2 cellular contexts compared by ENCODE assay signal in the genomic region with DNA sequence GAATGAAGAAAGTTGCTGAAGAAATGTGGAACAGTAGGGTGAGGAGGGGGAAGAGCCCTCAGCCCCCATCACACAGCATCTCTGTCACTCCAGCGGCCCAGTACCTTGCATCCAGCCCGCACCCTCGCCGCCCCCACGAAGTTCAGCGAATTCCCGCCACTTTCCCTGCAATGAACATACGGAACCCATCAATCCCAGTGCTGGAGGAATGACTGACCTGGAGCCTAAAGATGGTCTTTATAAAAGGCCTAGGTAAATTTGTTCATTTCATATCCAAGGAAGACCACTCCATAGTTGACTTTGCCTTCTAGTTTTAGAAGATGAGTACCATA.
TF ChIP-seq lines count a peak whose summit lies in the region.

No MANE protein-coding gene starts in this region.

TF ChIP-seq in SK-N-SH, 30 proteins besides CTCF, POLR2A, EP300 and RAD21 (continued from another document):
- TF ChIP-seq, protein P1, sequence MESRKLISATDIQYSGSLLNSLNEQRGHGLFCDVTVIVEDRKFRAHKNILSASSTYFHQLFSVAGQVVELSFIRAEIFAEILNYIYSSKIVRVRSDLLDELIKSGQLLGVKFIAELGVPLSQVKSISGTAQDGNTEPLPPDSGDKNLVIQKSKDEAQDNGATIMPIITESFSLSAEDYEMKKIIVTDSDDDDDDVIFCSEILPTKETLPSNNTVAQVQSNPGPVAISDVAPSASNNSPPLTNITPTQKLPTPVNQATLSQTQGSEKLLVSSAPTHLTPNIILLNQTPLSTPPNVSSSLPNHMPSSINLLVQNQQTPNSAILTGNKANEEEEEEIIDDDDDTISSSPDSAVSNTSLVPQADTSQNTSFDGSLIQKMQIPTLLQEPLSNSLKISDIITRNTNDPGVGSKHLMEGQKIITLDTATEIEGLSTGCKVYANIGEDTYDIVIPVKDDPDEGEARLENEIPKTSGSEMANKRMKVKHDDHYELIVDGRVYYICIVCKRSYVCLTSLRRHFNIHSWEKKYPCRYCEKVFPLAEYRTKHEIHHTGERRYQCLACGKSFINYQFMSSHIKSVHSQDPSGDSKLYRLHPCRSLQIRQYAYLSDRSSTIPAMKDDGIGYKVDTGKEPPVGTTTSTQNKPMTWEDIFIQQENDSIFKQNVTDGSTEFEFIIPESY (IDR thresholded peaks at IDR 0.05; ENCODE audit: borderline replicate concordance, low read depth), result no peak
- no peak for TF ChIP-seq TEAD4 (IDR thresholded peaks at IDR 0.05; ENCODE audit: borderline replicate concordance, insufficient read depth)
- no peak for TF ChIP-seq TAF1 (IDR thresholded peaks at IDR 0.05; ENCODE audit: borderline replicate concordance, low read depth, low read length)

TF ChIP-seq in SK-N-SH treated with all-trans-retinoic acid at 6 μM for 48 hours, 23 proteins besides CTCF, POLR2A, EP300 and RAD21 (continued from another document):
- TF ChIP-seq ARNTL (CRISPR knock-in tag; IDR thresholded peaks at IDR 0.05; ENCODE audit: borderline replicate concordance, low read depth), result no peak
- TF ChIP-seq, protein P2, sequence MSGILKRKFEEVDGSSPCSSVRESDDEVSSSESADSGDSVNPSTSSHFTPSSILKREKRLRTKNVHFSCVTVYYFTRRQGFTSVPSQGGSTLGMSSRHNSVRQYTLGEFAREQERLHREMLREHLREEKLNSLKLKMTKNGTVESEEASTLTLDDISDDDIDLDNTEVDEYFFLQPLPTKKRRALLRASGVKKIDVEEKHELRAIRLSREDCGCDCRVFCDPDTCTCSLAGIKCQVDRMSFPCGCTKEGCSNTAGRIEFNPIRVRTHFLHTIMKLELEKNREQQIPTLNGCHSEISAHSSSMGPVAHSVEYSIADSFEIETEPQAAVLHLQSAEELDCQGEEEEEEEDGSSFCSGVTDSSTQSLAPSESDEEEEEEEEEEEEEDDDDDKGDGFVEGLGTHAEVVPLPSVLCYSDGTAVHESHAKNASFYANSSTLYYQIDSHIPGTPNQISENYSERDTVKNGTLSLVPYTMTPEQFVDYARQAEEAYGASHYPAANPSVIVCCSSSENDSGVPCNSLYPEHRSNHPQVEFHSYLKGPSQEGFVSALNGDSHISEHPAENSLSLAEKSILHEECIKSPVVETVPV (CRISPR knock-in tag; IDR thresholded peaks at IDR 0.05), result no peak
- TF ChIP-seq ESRRG (CRISPR knock-in tag; IDR thresholded peaks at IDR 0.05), result no peak
- TF ChIP-seq ZNF565 (CRISPR knock-in tag; conservative IDR thresholded peaks at IDR 0.05; ENCODE audit: low read depth), result no peak
- TF ChIP-seq ZFP3 (CRISPR knock-in tag; IDR thresholded peaks at IDR 0.05), result no peak
- TF ChIP-seq, protein P3, sequence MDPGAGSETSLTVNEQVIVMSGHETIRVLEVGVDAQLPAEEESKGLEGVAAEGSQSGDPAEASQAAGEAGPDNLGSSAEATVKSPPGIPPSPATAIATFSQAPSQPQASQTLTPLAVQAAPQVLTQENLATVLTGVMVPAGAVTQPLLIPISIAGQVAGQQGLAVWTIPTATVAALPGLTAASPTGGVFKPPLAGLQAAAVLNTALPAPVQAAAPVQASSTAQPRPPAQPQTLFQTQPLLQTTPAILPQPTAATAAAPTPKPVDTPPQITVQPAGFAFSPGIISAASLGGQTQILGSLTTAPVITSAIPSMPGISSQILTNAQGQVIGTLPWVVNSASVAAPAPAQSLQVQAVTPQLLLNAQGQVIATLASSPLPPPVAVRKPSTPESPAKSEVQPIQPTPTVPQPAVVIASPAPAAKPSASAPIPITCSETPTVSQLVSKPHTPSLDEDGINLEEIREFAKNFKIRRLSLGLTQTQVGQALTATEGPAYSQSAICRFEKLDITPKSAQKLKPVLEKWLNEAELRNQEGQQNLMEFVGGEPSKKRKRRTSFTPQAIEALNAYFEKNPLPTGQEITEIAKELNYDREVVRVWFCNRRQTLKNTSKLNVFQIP (CRISPR knock-in tag; IDR thresholded peaks at IDR 0.05; ENCODE audit: borderline replicate concordance, low read depth), result no peak
- TF ChIP-seq BACH2 (CRISPR knock-in tag; IDR thresholded peaks at IDR 0.05; ENCODE audit: borderline replicate concordance), result no peak
- TF ChIP-seq, protein P4, sequence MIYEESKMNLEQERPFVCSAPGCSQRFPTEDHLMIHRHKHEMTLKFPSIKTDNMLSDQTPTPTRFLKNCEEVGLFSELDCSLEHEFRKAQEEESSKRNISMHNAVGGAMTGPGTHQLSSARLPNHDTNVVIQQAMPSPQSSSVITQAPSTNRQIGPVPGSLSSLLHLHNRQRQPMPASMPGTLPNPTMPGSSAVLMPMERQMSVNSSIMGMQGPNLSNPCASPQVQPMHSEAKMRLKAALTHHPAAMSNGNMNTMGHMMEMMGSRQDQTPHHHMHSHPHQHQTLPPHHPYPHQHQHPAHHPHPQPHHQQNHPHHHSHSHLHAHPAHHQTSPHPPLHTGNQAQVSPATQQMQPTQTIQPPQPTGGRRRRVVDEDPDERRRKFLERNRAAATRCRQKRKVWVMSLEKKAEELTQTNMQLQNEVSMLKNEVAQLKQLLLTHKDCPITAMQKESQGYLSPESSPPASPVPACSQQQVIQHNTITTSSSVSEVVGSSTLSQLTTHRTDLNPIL (CRISPR knock-in tag; IDR thresholded peaks at IDR 0.05; ENCODE audit: low read depth), result no peak
- TF ChIP-seq OSR1 (CRISPR knock-in tag; IDR thresholded peaks at IDR 0.05), result no peak
